ENCODE assay signal across 1 cellular context in genomic region chr19:45376045-45376724, GRCh38.
A peak's percentile ranks its signal among the peaks of the same experiment; 100 is the strongest.
TF ChIP-seq lines count a peak whose summit lies in the region.

No MANE protein-coding gene starts in this region.

TF ChIP-seq in SK-N-SH, 30 proteins besides CTCF, POLR2A, EP300 and RAD21 (continued from another document):
- TF ChIP-seq ZBTB33 (IDR thresholded peaks at IDR 0.05; ENCODE audit: borderline replicate concordance, low read depth) = no peak
- peak; percentile 77 for TF ChIP-seq MAX (IDR thresholded peaks at IDR 0.05; ENCODE audit: low read depth)
- peak; percentile 99 for TF ChIP-seq TEAD4 (IDR thresholded peaks at IDR 0.05; ENCODE audit: borderline replicate concordance, insufficient read depth)
- peak; percentile 64; the same call in 1 of the 2 replicates for TF ChIP-seq SIN3A (IDR thresholded peaks at IDR 0.05; ENCODE audit: borderline replicate concordance, low read depth, low read length)
- peak; percentile 63 for TF ChIP-seq PBX3 (IDR thresholded peaks at IDR 0.05)
